Comparison of ENCODE assay signal across 10 cellular contexts in genomic region chr11:111707039-111707690, GRCh38. TPM values are rescaled to one million over a fixed set of nuclear protein-coding genes. Genes with fewer than 3 reads are reported as not detected.
DNase-seq lines count a peak whose midpoint lies in the region; ATAC-seq and TF ChIP-seq lines count a peak whose summit lies in the region.
"Had no signal": no experiment of that assay in that cellular context is flagged by ENCODE, and none has a peak within 500 bp of the region (broad histone marks: within the 10 kb centered on the region; RNA-seq: fewer than 3 reads in every experiment).

No MANE protein-coding gene starts in this region.

- H3K4me1 Mint-ChIP-seq in T-helper 2 cell treated with Interferon-gamma antibody and Interleukin-4, amounts not matched to agents 5 μg/mL and 100 μg/mL, for 36 hours (ENCODE audit: low read depth): no peaks in the 10 kb centered on the region

- no peak for TF ChIP-seq CTCF in HFF-Myc (IDR thresholded peaks at IDR 0.05; ENCODE audit: low read depth, low read length, missing control alignments)

- no peaks in the 10 kb centered on the region for H3K27me3 ChIP-seq in stomach smooth muscle (ENCODE audit: control insufficient read depth in 1 of 2, insufficient read depth in 2 of 2, low read length in 2 of 2)

- peaks cover 4% of the 10 kb centered on the region for H3K4me1 ChIP-seq in stomach smooth muscle (ENCODE audit: control insufficient read depth, insufficient read depth, low read length)

- ATAC-seq in left colon: peak; percentile 79

- no peak overlapping the region for H3K9ac ChIP-seq in stomach smooth muscle (ENCODE audit: low read length in 2 of 2)
- H3K9ac ChIP-seq: parathyroid adenoma had no signal

- H3K36me3 Mint-ChIP-seq in T-helper 2 cell treated with Interferon-gamma antibody and Interleukin-4, amounts not matched to agents 5 μg/mL and 100 μg/mL, for 36 hours (ENCODE audit: low read depth): peaks cover 14% of the 10 kb centered on the region

- intact Hi-C loops in left colon (cut with DNase I, micrococcal nuclease): no loop called here

- peak overlapping the region; percentile 8 for H3K27ac ChIP-seq in stomach smooth muscle (ENCODE audit: low read length)
- H3K27ac ChIP-seq: parathyroid adenoma had no signal

- H3K9me3 Mint-ChIP-seq in T-helper 2 cell treated with Interferon-gamma antibody and Interleukin-4, amounts not matched to agents 5 μg/mL and 100 μg/mL, for 36 hours: no peaks in the 10 kb centered on the region

- no peaks in the 10 kb centered on the region for H3K27me3 Mint-ChIP-seq in T-helper 2 cell treated with Interferon-gamma antibody and Interleukin-4, amounts not matched to agents 5 μg/mL and 100 μg/mL, for 36 hours (ENCODE audit: low read depth)
- H3K27me3 Mint-ChIP-seq: activated naive CD8-positive, alpha-beta T cell had no signal

- no peak overlapping the region for H3K4me3 Mint-ChIP-seq in T-helper 2 cell treated with Interferon-gamma antibody and Interleukin-4, amounts not matched to agents 5 μg/mL and 100 μg/mL, for 36 hours
- H3K4me3 Mint-ChIP-seq: activated naive CD8-positive, alpha-beta T cell had no signal

- no peaks in the 10 kb centered on the region for H3K9me3 ChIP-seq in stomach smooth muscle (ENCODE audit: control insufficient read depth in 2 of 2, low read length in 2 of 2)

- peaks cover 22 to 30% of the 10 kb centered on the region in 2 donors for H3K36me3 ChIP-seq in stomach smooth muscle (ENCODE audit: control insufficient read depth in 2 of 2, insufficient read depth in 2 of 2, low read length in 2 of 2)

- H3K4me3 ChIP-seq in HFF-Myc (replicated peaks; ENCODE audit: low read depth, low read length) (no peak overlapping the region), stomach smooth muscle (ENCODE audit: low read length in 2 of 2) (no peak overlapping the region)

- no peak overlapping the region for H3K27ac Mint-ChIP-seq in T-helper 2 cell treated with Interferon-gamma antibody and Interleukin-4, amounts not matched to agents 5 μg/mL and 100 μg/mL, for 36 hours
- H3K27ac Mint-ChIP-seq: activated naive CD8-positive, alpha-beta T cell had no signal

- DNase-seq in HFF-Myc (ENCODE audit: extremely low read depth, low read depth): peak; percentile 54
- DNase-seq in dermis microvascular lymphatic vessel endothelial cell (ENCODE audit: low read depth in 2 of 2): peak; percentile 73 to 98
- DNase-seq in left colon: peak in 1 of 2 donors; percentile 20
- no peak for DNase-seq in RPMI8226
- DNase-seq in epidermal melanocyte (ENCODE audit: insufficient read length, low spot score): no peak
- DNase-seq in T-helper 2 cell treated with Interferon-gamma antibody and Interleukin-4, amounts not matched to agents 5 μg/mL and 100 μg/mL, for 36 hours (ENCODE audit: low spot score): no peak
- no peak for DNase-seq in activated CD4-positive, alpha-beta T cell treated with anti-CD3 and anti-CD28 coated beads, Interleukin-2, amount 50 U/mL, for 4 hours

RNA-seq across cellular contexts. Expression of gene PPP2R1B, which starts 59.0 kb away (rescaled TPM):
- 29.0 and 31.5 TPM in 2 replicates for total RNA-seq in dermis microvascular lymphatic vessel endothelial cell
- 10 to 100 TPM; 45.3 to 45.8 TPM for total RNA-seq in left colon

Comparison
In these comparisons a context has a peak if more than half of its experiments do, and no peak if none do; other contexts are left out.
1. DNase-seq: peak in HFF-Myc (single experiment) and dermis microvascular lymphatic vessel endothelial cell (2 of 2); none in RPMI8226 (single experiment), epidermal melanocyte (single experiment), T-helper 2 cell treated with Interferon-gamma antibody and Interleukin-4, amounts not matched to agents 5 μg/mL and 100 μg/mL, for 36 hours (single experiment) and activated CD4-positive, alpha-beta T cell treated with anti-CD3 and anti-CD28 coated beads, Interleukin-2, amount 50 U/mL, for 4 hours (0 of 2).